27 cellular contexts compared by ENCODE assay signal in genomic region chr2:235302263-235302662, GRCh38.
"Had no signal": no experiment of that assay in that cellular context is flagged by ENCODE, and none has a peak within 500 bp of the region (broad histone marks: within the 10 kb centered on the region; RNA-seq: fewer than 3 reads in every experiment).

No MANE protein-coding gene starts in this region.

- FAIRE-seq: pancreas had no signal

- H3K27ac ChIP-seq: pancreas, prostate gland, skin epidermis, spleen, stomach, testis, tibial nerve, upper lobe of left lung, vagina had no signal

- H3K4me1 Mint-ChIP-seq: naive B cell; naive thymus-derived CD8-positive, alpha-beta T cell; neural crest cell; stimulated activated effector memory CD8-positive, alpha-beta T cell treated with anti-CD3 and anti-CD28 coated beads, Interleukin-12 subunit alpha, Interleukin-12 subunit beta, amount 100 ng/mL, for 72 hours; stimulated activated naive B cell treated with anti-CD40 and anti-IgM and Interleukin-4, amounts not matched to agents 10 μg/mL and 1 μg/mL and 100 μg/mL, for 72 hours had no signal

- H3K36me3 ChIP-seq: pancreas, prostate gland, spleen, stomach, tibial nerve, upper lobe of left lung, vagina had no signal

- H3K4me3 Mint-ChIP-seq: naive B cell; naive thymus-derived CD8-positive, alpha-beta T cell; natural killer cell treated with Interleukin-12 subunit alpha and Interleukin-12 subunit beta and Interleukin-15 and Interleukin-18, amount 100 ng/mL, for 72 hours; nephron progenitor cell; neural crest cell; stimulated activated effector memory CD8-positive, alpha-beta T cell treated with anti-CD3 and anti-CD28 coated beads, Interleukin-12 subunit alpha, Interleukin-12 subunit beta, amount 100 ng/mL, for 72 hours; stimulated activated naive B cell treated with anti-CD40 and anti-IgM and Interleukin-4, amounts not matched to agents 10 μg/mL and 1 μg/mL and 100 μg/mL, for 72 hours; stimulated activated naive CD8-positive, alpha-beta T cell treated with anti-CD3 and anti-CD28 coated beads, Interleukin-15, Interleukin-2, amounts not matched to agents 100 ng/mL and 50 ng/mL, for 24 hours had no signal

- H3K27me3 ChIP-seq: pancreas, testis, tibial nerve, upper lobe of left lung, vagina had no signal

- H3K36me3 Mint-ChIP-seq: naive B cell; natural killer cell treated with Interleukin-12 subunit alpha and Interleukin-12 subunit beta and Interleukin-15 and Interleukin-18, amount 100 ng/mL, for 72 hours; stimulated activated effector memory CD8-positive, alpha-beta T cell treated with anti-CD3 and anti-CD28 coated beads, Interleukin-12 subunit alpha, Interleukin-12 subunit beta, amount 100 ng/mL, for 72 hours; stimulated activated naive B cell treated with anti-CD40 and anti-IgM and Interleukin-4, amounts not matched to agents 10 μg/mL and 1 μg/mL and 100 μg/mL, for 72 hours had no signal

- ATAC-seq: naive thymus-derived CD8-positive, alpha-beta T cell; natural killer cell treated with Interleukin-12 subunit alpha and Interleukin-12 subunit beta and Interleukin-15 and Interleukin-18, amount 100 ng/mL, for 72 hours; pancreas; right cardiac atrium; sciatic nerve; stimulated activated effector memory CD8-positive, alpha-beta T cell treated with anti-CD3 and anti-CD28 coated beads, Interleukin-12 subunit alpha, Interleukin-12 subunit beta, amount 100 ng/mL, for 72 hours; stimulated activated naive B cell treated with anti-CD40 and anti-IgM and Interleukin-4, amounts not matched to agents 10 μg/mL and 1 μg/mL and 100 μg/mL, for 72 hours had no signal

- H3K4me3 ChIP-seq: pancreas, prostate gland, skin epidermis, smooth muscle cell, spleen, stomach, testis, tibial nerve, upper lobe of left lung, vagina had no signal

- H3K27ac Mint-ChIP-seq: naive thymus-derived CD8-positive, alpha-beta T cell; natural killer cell treated with Interleukin-12 subunit alpha and Interleukin-12 subunit beta and Interleukin-15 and Interleukin-18, amount 100 ng/mL, for 72 hours; nephron progenitor cell; stimulated activated effector memory CD8-positive, alpha-beta T cell treated with anti-CD3 and anti-CD28 coated beads, Interleukin-12 subunit alpha, Interleukin-12 subunit beta, amount 100 ng/mL, for 72 hours; stimulated activated naive B cell treated with anti-CD40 and anti-IgM and Interleukin-4, amounts not matched to agents 10 μg/mL and 1 μg/mL and 100 μg/mL, for 72 hours; stimulated activated naive CD8-positive, alpha-beta T cell treated with anti-CD3 and anti-CD28 coated beads, Interleukin-15, Interleukin-2, amounts not matched to agents 100 ng/mL and 50 ng/mL, for 24 hours had no signal

- H3K4me1 ChIP-seq: pancreas, prostate gland, spleen, stomach, testis, vagina had no signal

- H3K9me3 ChIP-seq: pancreas, prostate gland, stomach, testis, tibial nerve, upper lobe of left lung, vagina had no signal

- DNase-seq: naive B cell; naive thymus-derived CD8-positive, alpha-beta T cell; nephron progenitor cell; occipital lobe; pancreas; right cardiac atrium; spleen; stimulated activated CD4-positive, alpha-beta T cell treated with anti-CD3 and anti-CD28 coated beads, Interleukin-12 subunit alpha, Interleukin-12 subunit beta, amount 100 ng/mL, for 4 hours; stimulated activated CD4-positive, alpha-beta T cell treated with anti-CD3 and anti-CD28 coated beads, Interleukin-2, amount 100 ng/mL, for 24 hours; stimulated activated CD4-positive, alpha-beta T cell treated with anti-CD3 and anti-CD28 coated beads, Interleukin-2, amount 100 ng/mL, for 48 hours; stimulated activated CD4-positive, alpha-beta T cell treated with anti-CD3 and anti-CD28 coated beads, Interleukin-4, amount 100 ng/mL, for 24 hours; stimulated activated naive B cell treated with anti-CD40 and anti-IgM and Interleukin-4, amounts not matched to agents 10 μg/mL and 1 μg/mL and 100 μg/mL, for 72 hours; stimulated activated naive CD4-positive, alpha-beta T cell treated with Interleukin-2 at 50 U/mL for 16 hours; stomach; testis; trophoblast cell had no signal
